ENCODE assay signal across 1 cellular context in genomic region chr4:69875986-69876542, GRCh38.
TF ChIP-seq lines count a peak whose summit lies in the region.

No MANE protein-coding gene starts in this region.

TF ChIP-seq in endothelial cell of umbilical vein, 7 proteins besides CTCF, POLR2A, EP300 and RAD21:
- TF ChIP-seq FOS (IDR thresholded peaks at IDR 0.05; ENCODE audit: borderline replicate concordance, insufficient read depth, low read length), result no peak
- TF ChIP-seq GATA2 (IDR thresholded peaks at IDR 0.05; ENCODE audit: insufficient read depth, insufficient read length, low read depth, low read length), result no peak
- TF ChIP-seq POLR2AphosphoS5 (IDR thresholded peaks at IDR 0.05; ENCODE audit: insufficient read depth, low read depth, low read length), result no peak
- TF ChIP-seq JUN (IDR thresholded peaks at IDR 0.05; ENCODE audit: borderline replicate concordance, insufficient read depth, insufficient read length, low read depth), result no peak
- no peak for TF ChIP-seq EZH2 (IDR thresholded peaks at IDR 0.05; ENCODE audit: borderline replicate concordance, low read depth, low read length, severe bottlenecking)
- TF ChIP-seq MYC (IDR thresholded peaks at IDR 0.05; ENCODE audit: low read depth, low read length), result no peak
- TF ChIP-seq, protein P1, sequence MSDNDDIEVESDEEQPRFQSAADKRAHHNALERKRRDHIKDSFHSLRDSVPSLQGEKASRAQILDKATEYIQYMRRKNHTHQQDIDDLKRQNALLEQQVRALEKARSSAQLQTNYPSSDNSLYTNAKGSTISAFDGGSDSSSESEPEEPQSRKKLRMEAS (IDR thresholded peaks at IDR 0.05; ENCODE audit: insufficient read depth, insufficient read length), result no peak
